Comparison of ENCODE assay signal across 1 cellular context in genomic region chr17:76137351-76138233, GRCh38.
TF ChIP-seq lines count a peak whose summit lies in the region.

No MANE protein-coding gene starts in this region.

TF ChIP-seq in GM23338, 12 proteins besides CTCF, POLR2A, EP300 and RAD21:
- TF ChIP-seq EZH2phosphoT487 (IDR thresholded peaks at IDR 0.05; ENCODE audit: unreplicated experiment), result no peak
- TF ChIP-seq ZNF114 (CRISPR knock-in tag; IDR thresholded peaks at IDR 0.05), result no peak
- TF ChIP-seq POLR2AphosphoS5 (IDR thresholded peaks at IDR 0.05; ENCODE audit: low read depth), result no peak
- no peak for TF ChIP-seq JUNB (IDR thresholded peaks at IDR 0.05; ENCODE audit: unreplicated experiment)
- TF ChIP-seq ZNF331 (CRISPR knock-in tag; IDR thresholded peaks at IDR 0.05; ENCODE audit: low read depth), result no peak
- no peak for TF ChIP-seq ETS1 (IDR thresholded peaks at IDR 0.05)
- peak; percentile 80 for TF ChIP-seq EZH2 (IDR thresholded peaks at IDR 0.05; ENCODE audit: low read depth, unreplicated experiment)
TF ChIP-seq in GM23338: peak in this region for 1.
